20 cellular contexts compared by ENCODE assay signal in genomic region chr20:61680096-61680495, GRCh38.
"Had no signal": no experiment of that assay in that cellular context is flagged by ENCODE, and none has a peak within 500 bp of the region (broad histone marks: within the 10 kb centered on the region; RNA-seq: fewer than 3 reads in every experiment).

No MANE protein-coding gene starts in this region.

- DNase-seq: cortex of kidney; hypothalamus; immature natural killer cell; islet precursor cell; left ventricle myocardium superior; naive B cell; nucleus accumbens; sigmoid colon; stimulated activated CD4-positive, alpha-beta T cell treated with anti-CD3 and anti-CD28 coated beads, Interleukin-2, amount 100 ng/mL, for 24 hours; stimulated activated CD4-positive, alpha-beta T cell treated with anti-CD3 and anti-CD28 coated beads, Interleukin-4, amount 100 ng/mL, for 24 hours; stimulated activated naive CD8-positive, alpha-beta T cell treated with anti-CD3 and anti-CD28 coated beads, Interleukin-15, Interleukin-2, amounts not matched to agents 100 U/mL and 50 U/mL, for 24 hours; substantia nigra; testis; tibial artery; upper lobe of left lung; uterus had no signal

- H3K4me1 ChIP-seq: prostate gland, right atrium auricular region, testis, upper lobe of left lung, uterus had no signal

- H3K9ac ChIP-seq: neural progenitor cell had no signal

- H3K4me2 ChIP-seq: neural progenitor cell had no signal

- H3K27me3 ChIP-seq: right atrium auricular region, testis, upper lobe of left lung, uterus had no signal

- H3K9me3 ChIP-seq: prostate gland, right atrium auricular region, sigmoid colon, testis, tibial artery, upper lobe of left lung, uterus had no signal

- H3K27ac ChIP-seq: neural progenitor cell, prostate gland, right atrium auricular region, sigmoid colon, testis, tibial artery, upper lobe of left lung, uterus had no signal

- H3K36me3 ChIP-seq: neural progenitor cell, prostate gland, right atrium auricular region, sigmoid colon, tibial artery, upper lobe of left lung, uterus had no signal

- H3K4me3 ChIP-seq: lung, neural progenitor cell, prostate gland, right atrium auricular region, sigmoid colon, testis, tibial artery, upper lobe of left lung, uterus had no signal

- ATAC-seq: left ventricle myocardium superior; stimulated activated naive CD8-positive, alpha-beta T cell treated with anti-CD3 and anti-CD28 coated beads, Interleukin-15, Interleukin-2, amounts not matched to agents 100 U/mL and 50 U/mL, for 24 hours had no signal

- H2AFZ ChIP-seq: neural progenitor cell had no signal
